In genomic region chr3:165133188-165133899, GRCh38 we compare ENCODE assay signal across 32 cellular contexts. TPM values are rescaled to one million over a fixed set of nuclear protein-coding genes. Genes with fewer than 3 reads are reported as not detected.
DNase-seq lines count a peak whose midpoint lies in the region; ATAC-seq and TF ChIP-seq lines count a peak whose summit lies in the region.
"Had no signal": no experiment of that assay in that cellular context is flagged by ENCODE, and none has a peak within 500 bp of the region (broad histone marks: within the 10 kb centered on the region; RNA-seq: fewer than 3 reads in every experiment).

No MANE protein-coding gene starts in this region.

- TF ChIP-seq CTCF in hepatocyte (IDR thresholded peaks at IDR 0.05; ENCODE audit: poor library complexity) = no peak

- H3K27ac ChIP-seq in hepatocyte = peak overlapping the region; percentile 65
- H3K27ac ChIP-seq in subcutaneous abdominal adipose tissue (ENCODE audit: low read depth, low read length) = peak overlapping the region; percentile 59
- H3K27ac ChIP-seq: ascending aorta, BLaER1, esophagus muscularis mucosa, HL-60, neutrophil, prostate gland, tibial artery had no signal

- DNase-seq in hepatocyte (ENCODE audit: low spot score) = peak; percentile 7
- no peak for DNase-seq in NOMO-1 treated with dmso at 0.1 percent for 144 hours (lab: John Stamatoyannopoulos, UW; ENCODE audit: unreplicated experiment)
- DNase-seq in activated CD4-positive, alpha-beta memory T cell treated with anti-CD3 and anti-CD28 coated beads, Interleukin-2, amount 10 ng/mL, durations not matched to agents 7 days and 5 days = no peak
- DNase-seq in GM03348 (ENCODE audit: low spot score) = no peak
- DNase-seq: activated CD4-positive, alpha-beta T cell treated with anti-CD3 and anti-CD28 coated beads for 36 hours; activated CD8-positive, alpha-beta memory T cell treated with anti-CD3 and anti-CD28 coated beads for 24 hours; activated effector memory CD4-positive, alpha-beta T cell treated with anti-CD3 and anti-CD28 coated beads, Interleukin-2, amount 50 U/mL, for 16 hours; activated naive CD8-positive, alpha-beta T cell treated with anti-CD3 and anti-CD28 coated beads, Interleukin-2, amount 10 ng/mL, durations not matched to agents 7 days and 5 days; activated T-cell treated with anti-CD3 and anti-CD28 coated beads, Interleukin-2, amount 50 U/mL, for 1 hour; DMS79; foreskin melanocyte; GDM1; mesendoderm; naive B cell; NCI-H1694 treated with DMSO at 0.1 percent for 48 hours; NCI-H524 treated with DMSO at 0.1 percent for 48 hours; Right ventricle myocardium superior; stimulated activated naive CD8-positive, alpha-beta T cell treated with anti-CD3 and anti-CD28 coated beads, Interleukin-15, Interleukin-2, amounts not matched to agents 100 U/mL and 50 U/mL, for 24 hours; tibial artery had no signal

- H3K4me2 ChIP-seq in hepatocyte = peak overlapping the region; percentile 28
- H3K4me2 ChIP-seq: BLaER1 had no signal

- H3K36me3 ChIP-seq in hepatocyte (replicated peaks; ENCODE audit: insufficient read depth, low read depth) = no peaks in the 10 kb centered on the region
- no peaks in the 10 kb centered on the region for H3K36me3 ChIP-seq in subcutaneous abdominal adipose tissue (ENCODE audit: control insufficient read depth in 5 of 5, insufficient read depth in 5 of 5, low read length in 5 of 5)
- H3K36me3 ChIP-seq: ascending aorta, BLaER1, esophagus muscularis mucosa, neutrophil, prostate gland, tibial artery had no signal

- no peak overlapping the region for H3K27ac Mint-ChIP-seq in activated CD4-positive, alpha-beta memory T cell treated with anti-CD3 and anti-CD28 coated beads, Interleukin-2, amount 10 ng/mL, durations not matched to agents 7 days and 5 days
- H3K27ac Mint-ChIP-seq: activated CD4-positive, alpha-beta T cell treated with anti-CD3 and anti-CD28 coated beads for 36 hours; activated naive CD8-positive, alpha-beta T cell treated with anti-CD3 and anti-CD28 coated beads, Interleukin-2, amount 10 ng/mL, durations not matched to agents 7 days and 5 days; dendritic cell treated with granulocyte-macrophage colony-stimulating factor and Interleukin-4, amounts not matched to agents 40 ng/mL and 50 ng/mL, for 4 days; naive B cell had no signal

- 71% methylated on average over 1 of the region's 1 CpG for WGBS in hepatocyte (ENCODE audit: low lambda C conversion rate, missing lambda C conversion rate)

- no peaks in the 10 kb centered on the region for H3K9me2 ChIP-seq in hepatocyte (replicated peaks; ENCODE audit: insufficient read depth)

- no peak overlapping the region for H3K4me3 ChIP-seq in hepatocyte
- no peak overlapping the region for H3K4me3 ChIP-seq in subcutaneous abdominal adipose tissue (ENCODE audit: low read depth in 1 of 5, low read length in 5 of 5)
- H3K4me3 ChIP-seq: ascending aorta, BLaER1, esophagus muscularis mucosa, prostate gland, tibial artery had no signal

- H3K4me1 ChIP-seq in hepatocyte (ENCODE audit: insufficient read depth) = peaks cover 6% of the 10 kb centered on the region
- H3K4me1 ChIP-seq in subcutaneous abdominal adipose tissue (ENCODE audit: control insufficient read depth in 5 of 5, insufficient read depth in 5 of 5, low read length in 5 of 5) = peaks cover 0 to 11% (median 0%) of the 10 kb centered on the region in 5 donors
- H3K4me1 ChIP-seq: ascending aorta, BLaER1, esophagus muscularis mucosa, prostate gland, tibial artery had no signal

- H3K27me3 ChIP-seq in hepatocyte (no peaks in the 10 kb centered on the region), subcutaneous abdominal adipose tissue (ENCODE audit: control insufficient read depth in 5 of 5, insufficient read depth in 4 of 5, low read length in 5 of 5) (no peaks in the 10 kb centered on the region)
- H3K27me3 ChIP-seq: ascending aorta, BLaER1, esophagus muscularis mucosa, neutrophil, tibial artery had no signal

- no peak overlapping the region for H3K4me3 Mint-ChIP-seq in activated CD4-positive, alpha-beta memory T cell treated with anti-CD3 and anti-CD28 coated beads, Interleukin-2, amount 10 ng/mL, durations not matched to agents 7 days and 5 days
- H3K4me3 Mint-ChIP-seq: activated CD4-positive, alpha-beta T cell treated with anti-CD3 and anti-CD28 coated beads for 36 hours; activated naive CD8-positive, alpha-beta T cell treated with anti-CD3 and anti-CD28 coated beads, Interleukin-2, amount 10 ng/mL, durations not matched to agents 7 days and 5 days; dendritic cell treated with granulocyte-macrophage colony-stimulating factor and Interleukin-4, amounts not matched to agents 40 ng/mL and 50 ng/mL, for 4 days; naive B cell had no signal

- no peaks in the 10 kb centered on the region for H3K27me3 Mint-ChIP-seq in activated CD4-positive, alpha-beta memory T cell treated with anti-CD3 and anti-CD28 coated beads, Interleukin-2, amount 10 ng/mL, durations not matched to agents 7 days and 5 days
- H3K27me3 Mint-ChIP-seq: activated CD4-positive, alpha-beta T cell treated with anti-CD3 and anti-CD28 coated beads for 36 hours; activated naive CD8-positive, alpha-beta T cell treated with anti-CD3 and anti-CD28 coated beads, Interleukin-2, amount 10 ng/mL, durations not matched to agents 7 days and 5 days; dendritic cell treated with granulocyte-macrophage colony-stimulating factor and Interleukin-4, amounts not matched to agents 40 ng/mL and 50 ng/mL, for 4 days; naive B cell had no signal

- H2AFZ ChIP-seq in hepatocyte = no peak overlapping the region

- H3K9ac ChIP-seq in subcutaneous abdominal adipose tissue (ENCODE audit: low read length in 5 of 5) = no peak overlapping the region
- H3K9ac ChIP-seq: BLaER1 had no signal

- ATAC-seq in GM19023 (IDR thresholded peaks at IDR 0.05; ENCODE audit: unreplicated experiment) (peak; percentile 73), HG03060 (IDR thresholded peaks at IDR 0.05; ENCODE audit: low read depth, unreplicated experiment) (peak; percentile 65)
- ATAC-seq: activated CD4-positive, alpha-beta T cell treated with anti-CD3 and anti-CD28 coated beads for 36 hours; stimulated activated naive CD8-positive, alpha-beta T cell treated with anti-CD3 and anti-CD28 coated beads, Interleukin-15, Interleukin-2, amounts not matched to agents 100 U/mL and 50 U/mL, for 24 hours had no signal

- H3K36me3 Mint-ChIP-seq in activated CD4-positive, alpha-beta memory T cell treated with anti-CD3 and anti-CD28 coated beads, Interleukin-2, amount 10 ng/mL, durations not matched to agents 7 days and 5 days (ENCODE audit: low read depth) = no peaks in the 10 kb centered on the region
- H3K36me3 Mint-ChIP-seq: activated naive CD8-positive, alpha-beta T cell treated with anti-CD3 and anti-CD28 coated beads, Interleukin-2, amount 10 ng/mL, durations not matched to agents 7 days and 5 days; naive B cell had no signal

- H3K9me3 Mint-ChIP-seq in activated CD4-positive, alpha-beta memory T cell treated with anti-CD3 and anti-CD28 coated beads, Interleukin-2, amount 10 ng/mL, durations not matched to agents 7 days and 5 days = peaks cover 3% of the 10 kb centered on the region

- CTCF ChIA-PET in activated CD4-positive, alpha-beta memory T cell treated with anti-CD3 and anti-CD28 coated beads, Interleukin-2, amount 10 ng/mL, durations not matched to agents 7 days and 5 days (lab: Charles Lee) = no interaction called here

- POLR2A ChIA-PET in activated CD4-positive, alpha-beta memory T cell treated with anti-CD3 and anti-CD28 coated beads, Interleukin-2, amount 10 ng/mL, durations not matched to agents 7 days and 5 days (lab: Charles Lee) = no interaction called here

- no peaks in the 10 kb centered on the region for H4K20me1 ChIP-seq in hepatocyte (ENCODE audit: insufficient read depth, poor library complexity, severe bottlenecking)
- H4K20me1 ChIP-seq: BLaER1 had no signal

- H3K4me1 Mint-ChIP-seq in activated CD4-positive, alpha-beta memory T cell treated with anti-CD3 and anti-CD28 coated beads, Interleukin-2, amount 10 ng/mL, durations not matched to agents 7 days and 5 days = no peaks in the 10 kb centered on the region
- H3K4me1 Mint-ChIP-seq: activated CD4-positive, alpha-beta T cell treated with anti-CD3 and anti-CD28 coated beads for 36 hours; activated naive CD8-positive, alpha-beta T cell treated with anti-CD3 and anti-CD28 coated beads, Interleukin-2, amount 10 ng/mL, durations not matched to agents 7 days and 5 days; naive B cell had no signal

- no peaks in the 10 kb centered on the region for H3K79me2 ChIP-seq in hepatocyte

- H3K9me3 ChIP-seq in hepatocyte (ENCODE audit: low read depth) = no peaks in the 10 kb centered on the region
- H3K9me3 ChIP-seq in subcutaneous abdominal adipose tissue (ENCODE audit: control insufficient read depth in 5 of 5, low read length in 5 of 5) = no peaks in the 10 kb centered on the region
- H3K9me3 ChIP-seq: ascending aorta, BLaER1, esophagus muscularis mucosa, neutrophil, prostate gland, tibial artery had no signal

RNA-seq across cellular contexts. Expression of gene SI, which starts 55.0 kb away (rescaled TPM):
- total RNA-seq in hepatocyte = 77.3 and 78.4 TPM in 2 replicates
- polyA plus RNA-seq in hepatocyte = 7.5 and 8.2 TPM in 2 replicates
- total RNA-seq in activated CD4-positive, alpha-beta memory T cell treated with anti-CD3 and anti-CD28 coated beads, Interleukin-2, amount 10 ng/mL, durations not matched to agents 7 days and 5 days = not detected
- total RNA-seq: activated CD4-positive, alpha-beta T cell treated with anti-CD3 and anti-CD28 coated beads for 36 hours; activated naive CD8-positive, alpha-beta T cell treated with anti-CD3 and anti-CD28 coated beads, Interleukin-2, amount 10 ng/mL, durations not matched to agents 7 days and 5 days; ascending aorta; cardiac septum; LHCN-M2; Right ventricle myocardium superior; T-helper 2 cell treated with Interferon-gamma antibody and Interleukin-4, amounts not matched to agents 100 ng/mL and 5 ng/mL, for 36 hours had no signal

Comparison
In these comparisons a context has a peak if more than half of its experiments do, and no peak if none do; other contexts are left out.
1. RNA of gene SI, which starts 55.0 kb away (total RNA-seq): 77.3 to 78.4 TPM in hepatocyte; not detected in activated CD4-positive, alpha-beta memory T cell treated with anti-CD3 and anti-CD28 coated beads, Interleukin-2, amount 10 ng/mL, durations not matched to agents 7 days and 5 days; every median in the first group is over 10 times any median in the second.